In the genomic region with DNA sequence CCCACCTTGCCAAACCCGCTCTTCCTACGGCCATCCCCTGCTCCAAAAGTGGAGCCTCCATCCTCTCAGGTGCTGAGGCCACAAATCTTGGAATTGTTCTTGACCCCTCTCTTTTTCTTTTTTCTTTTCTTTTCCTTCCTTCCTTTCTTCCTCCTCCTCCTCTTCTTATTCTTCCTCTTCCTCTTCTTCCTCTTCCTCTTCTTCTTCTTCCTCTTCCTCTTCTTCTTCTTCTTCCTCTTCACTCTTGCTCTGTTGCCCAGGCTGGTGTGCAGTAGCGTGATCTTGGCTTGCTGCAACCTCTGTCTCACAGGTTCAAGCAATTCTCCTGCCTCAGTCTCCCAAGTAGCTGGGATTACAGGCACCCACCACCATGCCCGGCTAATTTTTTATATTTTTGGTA, we compare ENCODE assay signal across 4 cellular contexts. TPM values are rescaled to one million over a fixed set of nuclear protein-coding genes. Genes with fewer than 3 reads are reported as not detected.
"Had no signal": no experiment of that assay in that cellular context is flagged by ENCODE, and none has a peak within 500 bp of the region (broad histone marks: within the 10 kb centered on the region; RNA-seq: fewer than 3 reads in every experiment).

No MANE protein-coding gene starts in this region.

RNA-seq across cellular contexts. Expression of gene KCNG1, which starts 44.4 kb away (rescaled TPM):
- total RNA-seq: lower lobe of right lung, natural killer cell, psoas muscle had no signal
- polyA plus RNA-seq: immature natural killer cell had no signal
